In the genomic region with DNA sequence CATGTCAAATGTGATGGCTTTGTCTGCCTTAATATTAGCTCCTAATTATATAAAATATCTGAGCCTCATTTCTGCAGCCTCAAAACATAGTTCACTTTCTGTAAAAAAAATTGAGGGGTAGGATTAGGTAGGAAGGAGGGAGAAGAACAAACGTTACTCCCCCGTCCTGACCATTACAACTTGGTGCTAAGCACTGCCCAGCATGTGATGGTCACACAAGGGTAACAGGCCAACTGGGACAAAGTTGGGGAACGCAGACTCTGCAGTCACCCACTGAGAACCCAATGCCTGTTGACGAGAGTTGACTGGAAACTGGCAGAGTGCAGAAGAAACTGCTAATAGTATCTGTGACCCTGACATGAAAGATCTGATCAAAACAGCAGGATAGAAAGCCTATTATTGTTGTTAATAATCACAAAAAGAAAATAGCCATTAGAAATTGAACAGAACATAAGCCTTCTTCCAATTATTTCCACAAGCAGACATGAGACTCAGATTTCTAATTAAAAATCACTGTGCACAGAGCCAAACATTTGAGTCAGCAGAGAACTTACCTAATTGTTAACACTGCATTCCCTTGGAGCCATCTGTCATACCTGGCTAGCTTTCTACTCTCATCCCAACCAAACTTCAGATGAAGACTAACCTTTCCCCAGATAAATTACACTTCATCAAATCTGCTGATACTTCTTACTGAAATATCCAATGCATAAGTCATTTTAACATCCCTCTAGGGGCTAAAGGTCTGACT, we compare ENCODE assay signal across 1 cellular context.
TF ChIP-seq lines count a peak whose summit lies in the region.

No MANE protein-coding gene starts in this region.

TF ChIP-seq in GM23338, 12 proteins besides CTCF, POLR2A, EP300 and RAD21 (continued from another document):
- TF ChIP-seq REST (IDR thresholded peaks at IDR 0.05; ENCODE audit: unreplicated experiment) (no peak), JUNB (IDR thresholded peaks at IDR 0.05; ENCODE audit: unreplicated experiment) (no peak), CREB1 (CRISPR knock-in tag; IDR thresholded peaks at IDR 0.05; ENCODE audit: low read depth) (no peak), ZNF114 (CRISPR knock-in tag; IDR thresholded peaks at IDR 0.05) (no peak), NANOG (IDR thresholded peaks at IDR 0.05; ENCODE audit: borderline replicate concordance) (no peak)
- TF ChIP-seq, protein P1, sequence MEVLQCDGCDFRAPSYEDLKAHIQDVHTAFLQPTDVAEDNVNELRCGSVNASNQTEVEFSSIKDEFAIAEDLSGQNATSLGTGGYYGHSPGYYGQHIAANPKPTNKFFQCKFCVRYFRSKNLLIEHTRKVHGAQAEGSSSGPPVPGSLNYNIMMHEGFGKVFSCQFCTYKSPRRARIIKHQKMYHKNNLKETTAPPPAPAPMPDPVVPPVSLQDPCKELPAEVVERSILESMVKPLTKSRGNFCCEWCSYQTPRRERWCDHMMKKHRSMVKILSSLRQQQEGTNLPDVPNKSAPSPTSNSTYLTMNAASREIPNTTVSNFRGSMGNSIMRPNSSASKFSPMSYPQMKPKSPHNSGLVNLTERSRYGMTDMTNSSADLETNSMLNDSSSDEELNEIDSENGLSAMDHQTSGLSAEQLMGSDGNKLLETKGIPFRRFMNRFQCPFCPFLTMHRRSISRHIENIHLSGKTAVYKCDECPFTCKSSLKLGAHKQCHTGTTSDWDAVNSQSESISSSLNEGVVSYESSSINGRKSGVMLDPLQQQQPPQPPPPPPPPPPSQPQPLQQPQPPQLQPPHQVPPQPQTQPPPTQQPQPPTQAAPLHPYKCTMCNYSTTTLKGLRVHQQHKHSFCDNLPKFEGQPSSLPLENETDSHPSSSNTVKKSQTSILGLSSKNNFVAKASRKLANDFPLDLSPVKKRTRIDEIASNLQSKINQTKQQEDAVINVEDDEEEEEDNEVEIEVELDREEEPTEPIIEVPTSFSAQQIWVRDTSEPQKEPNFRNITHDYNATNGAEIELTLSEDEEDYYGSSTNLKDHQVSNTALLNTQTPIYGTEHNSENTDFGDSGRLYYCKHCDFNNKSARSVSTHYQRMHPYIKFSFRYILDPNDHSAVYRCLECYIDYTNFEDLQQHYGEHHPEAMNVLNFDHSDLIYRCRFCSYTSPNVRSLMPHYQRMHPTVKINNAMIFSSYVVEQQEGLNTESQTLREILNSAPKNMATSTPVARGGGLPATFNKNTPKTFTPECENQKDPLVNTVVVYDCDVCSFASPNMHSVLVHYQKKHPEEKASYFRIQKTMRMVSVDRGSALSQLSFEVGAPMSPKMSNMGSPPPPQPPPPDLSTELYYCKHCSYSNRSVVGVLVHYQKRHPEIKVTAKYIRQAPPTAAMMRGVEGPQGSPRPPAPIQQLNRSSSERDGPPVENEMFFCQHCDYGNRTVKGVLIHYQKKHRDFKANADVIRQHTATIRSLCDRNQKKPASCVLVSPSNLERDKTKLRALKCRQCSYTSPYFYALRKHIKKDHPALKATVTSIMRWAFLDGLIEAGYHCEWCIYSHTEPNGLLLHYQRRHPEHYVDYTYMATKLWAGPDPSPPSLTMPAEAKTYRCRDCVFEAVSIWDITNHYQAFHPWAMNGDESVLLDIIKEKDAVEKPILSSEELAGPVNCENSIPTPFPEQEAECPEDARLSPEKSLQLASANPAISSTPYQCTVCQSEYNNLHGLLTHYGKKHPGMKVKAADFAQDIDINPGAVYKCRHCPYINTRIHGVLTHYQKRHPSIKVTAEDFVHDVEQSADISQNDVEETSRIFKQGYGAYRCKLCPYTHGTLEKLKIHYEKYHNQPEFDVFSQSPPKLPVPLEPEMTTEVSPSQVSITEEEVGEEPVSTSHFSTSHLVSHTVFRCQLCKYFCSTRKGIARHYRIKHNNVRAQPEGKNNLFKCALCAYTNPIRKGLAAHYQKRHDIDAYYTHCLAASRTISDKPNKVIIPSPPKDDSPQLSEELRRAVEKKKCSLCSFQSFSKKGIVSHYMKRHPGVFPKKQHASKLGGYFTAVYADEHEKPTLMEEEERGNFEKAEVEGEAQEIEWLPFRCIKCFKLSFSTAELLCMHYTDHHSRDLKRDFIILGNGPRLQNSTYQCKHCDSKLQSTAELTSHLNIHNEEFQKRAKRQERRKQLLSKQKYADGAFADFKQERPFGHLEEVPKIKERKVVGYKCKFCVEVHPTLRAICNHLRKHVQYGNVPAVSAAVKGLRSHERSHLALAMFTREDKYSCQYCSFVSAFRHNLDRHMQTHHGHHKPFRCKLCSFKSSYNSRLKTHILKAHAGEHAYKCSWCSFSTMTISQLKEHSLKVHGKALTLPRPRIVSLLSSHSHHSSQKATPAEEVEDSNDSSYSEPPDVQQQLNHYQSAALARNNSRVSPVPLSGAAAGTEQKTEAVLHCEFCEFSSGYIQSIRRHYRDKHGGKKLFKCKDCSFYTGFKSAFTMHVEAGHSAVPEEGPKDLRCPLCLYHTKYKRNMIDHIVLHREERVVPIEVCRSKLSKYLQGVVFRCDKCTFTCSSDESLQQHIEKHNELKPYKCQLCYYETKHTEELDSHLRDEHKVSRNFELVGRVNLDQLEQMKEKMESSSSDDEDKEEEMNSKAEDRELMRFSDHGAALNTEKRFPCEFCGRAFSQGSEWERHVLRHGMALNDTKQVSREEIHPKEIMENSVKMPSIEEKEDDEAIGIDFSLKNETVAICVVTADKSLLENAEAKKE (CRISPR knock-in tag; IDR thresholded peaks at IDR 0.05) = no peak
